In genomic region chr17:73841431-73842060, GRCh38 we compare ENCODE assay signal across 9 cellular contexts.
DNase-seq lines count a peak whose midpoint lies in the region; ATAC-seq, FAIRE-seq and TF ChIP-seq lines count a peak whose summit lies in the region.
"Had no signal": no experiment of that assay in that cellular context is flagged by ENCODE, and none has a peak within 500 bp of the region (broad histone marks: within the 10 kb centered on the region; RNA-seq: fewer than 3 reads in every experiment).

No MANE protein-coding gene starts in this region.

- no peak overlapping the region for H2BK12ac ChIP-seq in trophoblast cell (ENCODE audit: low read length)

- H4K91ac ChIP-seq in trophoblast cell (ENCODE audit: low read depth, low read length): no peak overlapping the region

- H3K27ac Mint-ChIP-seq in nephron progenitor cell: no peak overlapping the region

- ATAC-seq in DND-41 (ENCODE audit: insufficient read depth, low read depth) (no peak), HG03432 (IDR thresholded peaks at IDR 0.05; ENCODE audit: unreplicated experiment) (no peak)

- H3K9me3 ChIP-seq in DND-41 (ENCODE audit: insufficient read depth, low read length, severe bottlenecking) (peaks cover 1% of the 10 kb centered on the region), trophoblast cell (ENCODE audit: insufficient read depth, low read depth, low read length) (peaks cover 2% of the 10 kb centered on the region), small intestine (ENCODE audit: control insufficient read depth, low read depth) (no peaks in the 10 kb centered on the region)
- H3K9me3 ChIP-seq: SJSA1 had no signal

- no CpG with 5 or more reads among the region's 3 CpGs for WGBS in trophoblast cell (ENCODE audit: extremely low coverage, insufficient coverage, insufficient read length)
- 63 to 76% (median 66%) methylated on average over 3 of the region's 3 CpGs for WGBS in small intestine, 3 donors

- H3K9me3 Mint-ChIP-seq in nephron progenitor cell: peaks cover 11% of the 10 kb centered on the region

- H2BK120ac ChIP-seq in trophoblast cell (ENCODE audit: insufficient read depth, low read length, poor library complexity): no peak overlapping the region

- H3K79me1 ChIP-seq in trophoblast cell (ENCODE audit: low read length): no peaks in the 10 kb centered on the region

- H3K36me3 Mint-ChIP-seq in nephron progenitor cell (ENCODE audit: low read depth): no peaks in the 10 kb centered on the region

- H3K36me3 ChIP-seq in DND-41 (ENCODE audit: insufficient read depth, low read length) (no peaks in the 10 kb centered on the region), trophoblast cell (ENCODE audit: control insufficient read depth in 1 of 2, insufficient read depth in 2 of 2, low read length in 2 of 2) (no peaks in the 10 kb centered on the region), small intestine (ENCODE audit: control insufficient read depth in 2 of 2, insufficient read depth in 2 of 2, low read length in 2 of 2) (no peaks in the 10 kb centered on the region)
- H3K36me3 ChIP-seq: SJSA1 had no signal

- no peak overlapping the region for H4K12ac ChIP-seq in trophoblast cell (ENCODE audit: low read depth, low read length)

- H3K4me3 ChIP-seq in DND-41 (ENCODE audit: low read depth in 1 of 2, low read length in 2 of 2): no peak overlapping the region
- H3K4me3 ChIP-seq in astrocyte of the cerebellum (ENCODE audit: low read depth, low read length): no peak overlapping the region
- H3K4me3 ChIP-seq in trophoblast cell (ENCODE audit: low read depth, low read length): no peak overlapping the region
- H3K4me3 ChIP-seq in small intestine (ENCODE audit: low read depth in 1 of 2, low read length in 2 of 2): no peak overlapping the region
- H3K4me3 ChIP-seq: SJSA1 had no signal

- no peak overlapping the region for H3K9ac ChIP-seq in DND-41 (ENCODE audit: low read depth, low read length)
- H3K9ac ChIP-seq in trophoblast cell (ENCODE audit: low read length): no peak overlapping the region

- H3K4me1 ChIP-seq in DND-41 (ENCODE audit: insufficient read depth, low read length) (no peaks in the 10 kb centered on the region), trophoblast cell (ENCODE audit: control insufficient read depth in 1 of 2, insufficient read depth in 2 of 2, low read length in 2 of 2) (no peaks in the 10 kb centered on the region), small intestine (ENCODE audit: control insufficient read depth in 2 of 2, insufficient read depth in 1 of 2, low read depth in 1 of 2, low read length in 1 of 2) (no peaks in the 10 kb centered on the region)
- H3K4me1 ChIP-seq: SJSA1 had no signal

- TF ChIP-seq CTCF in DND-41 (IDR thresholded peaks at IDR 0.05; ENCODE audit: borderline replicate concordance, extremely low read depth, low read length, poor library complexity, severe bottlenecking): peak; percentile 62
- peak; percentile 41 for TF ChIP-seq CTCF in astrocyte of the cerebellum (IDR thresholded peaks at IDR 0.05; ENCODE audit: low read depth, low read length, missing control alignments)
- TF ChIP-seq CTCF in nephron progenitor cell (IDR thresholded peaks at IDR 0.05): peak; percentile 31

- H3K4me2 ChIP-seq in DND-41 (ENCODE audit: insufficient read depth, low read length) (no peak overlapping the region), trophoblast cell (ENCODE audit: low read length) (no peak overlapping the region)

- H4K20me1 ChIP-seq in DND-41 (ENCODE audit: insufficient read depth, low read length): no peaks in the 10 kb centered on the region

- DNase-seq in DND-41 (peak; percentile 5), MV-4-11 (lab: John Stamatoyannopoulos, UW) (peak; percentile 16), astrocyte of the cerebellum (ENCODE audit: low read depth) (no peak), nephron progenitor cell (no peak), trophoblast cell (no peak), small intestine (no peak)

- no peak overlapping the region for H3K18ac ChIP-seq in trophoblast cell (ENCODE audit: low read length)

- in situ Hi-C loops in astrocyte of the cerebellum (cut with HindIII; ENCODE audit: low sequenced_read_pairs): no loop called here

- H2AK5ac ChIP-seq in trophoblast cell (ENCODE audit: low read length): no peak overlapping the region

- H3K4ac ChIP-seq in trophoblast cell (ENCODE audit: low read depth, low read length): no peak overlapping the region

- no peak overlapping the region for H4K8ac ChIP-seq in trophoblast cell (ENCODE audit: low read depth, low read length)

- no peak overlapping the region for H2AFZ ChIP-seq in DND-41 (ENCODE audit: low read depth, low read length)
- no peak overlapping the region for H2AFZ ChIP-seq in trophoblast cell (ENCODE audit: insufficient read depth, low read length, poor library complexity)

- H3K14ac ChIP-seq in trophoblast cell (ENCODE audit: low read length): no peak overlapping the region

- peaks cover 6% of the 10 kb centered on the region for H3K4me1 Mint-ChIP-seq in nephron progenitor cell

- no peak overlapping the region for H3K23ac ChIP-seq in trophoblast cell (ENCODE audit: low read length)

- H3K27ac ChIP-seq in DND-41 (ENCODE audit: low read length) (no peak overlapping the region), trophoblast cell (ENCODE audit: low read depth, low read length) (no peak overlapping the region), small intestine (ENCODE audit: low read depth in 1 of 2, low read length in 1 of 2) (no peak overlapping the region)
- H3K27ac ChIP-seq: SJSA1 had no signal

- H2BK5ac ChIP-seq in trophoblast cell (ENCODE audit: low read depth, low read length, poor library complexity): no peak overlapping the region

- H3K27me3 Mint-ChIP-seq in nephron progenitor cell (ENCODE audit: low read depth, poor library complexity): peaks cover 4% of the 10 kb centered on the region

- H3K79me2 ChIP-seq in DND-41 (ENCODE audit: insufficient read depth, low read length) (no peaks in the 10 kb centered on the region), trophoblast cell (ENCODE audit: control insufficient read depth, insufficient read depth, low read length, poor library complexity) (no peaks in the 10 kb centered on the region)

- H3K27me3 ChIP-seq in DND-41 (ENCODE audit: insufficient read depth, low read length, poor library complexity) (peaks cover 5% of the 10 kb centered on the region), trophoblast cell (ENCODE audit: insufficient read depth, low read length) (no peaks in the 10 kb centered on the region), small intestine (ENCODE audit: control insufficient read depth in 2 of 2, insufficient read depth in 2 of 2, low read length in 2 of 2) (peaks cover 0 to under 1% of the 10 kb centered on the region in 2 donors)

- no peak overlapping the region for H3K4me3 Mint-ChIP-seq in nephron progenitor cell

- no peak for FAIRE-seq in small intestine (lab: Jason Lieb, UNC)
- FAIRE-seq: colon had no signal

Comparison
In these comparisons a context has a peak if more than half of its experiments do, and no peak if none do; other contexts are left out.
1. DNase-seq: peak in DND-41 (single experiment) and MV-4-11 (single experiment); none in astrocyte of the cerebellum (single experiment), nephron progenitor cell (single experiment), trophoblast cell (0 of 2) and small intestine (single experiment).
2. Peak in every context shown above with its lines, with median percentiles within 50 percentile points of each other: CTCF ChIP-seq.